ENCODE assay signal across 8 cellular contexts in the genomic region with DNA sequence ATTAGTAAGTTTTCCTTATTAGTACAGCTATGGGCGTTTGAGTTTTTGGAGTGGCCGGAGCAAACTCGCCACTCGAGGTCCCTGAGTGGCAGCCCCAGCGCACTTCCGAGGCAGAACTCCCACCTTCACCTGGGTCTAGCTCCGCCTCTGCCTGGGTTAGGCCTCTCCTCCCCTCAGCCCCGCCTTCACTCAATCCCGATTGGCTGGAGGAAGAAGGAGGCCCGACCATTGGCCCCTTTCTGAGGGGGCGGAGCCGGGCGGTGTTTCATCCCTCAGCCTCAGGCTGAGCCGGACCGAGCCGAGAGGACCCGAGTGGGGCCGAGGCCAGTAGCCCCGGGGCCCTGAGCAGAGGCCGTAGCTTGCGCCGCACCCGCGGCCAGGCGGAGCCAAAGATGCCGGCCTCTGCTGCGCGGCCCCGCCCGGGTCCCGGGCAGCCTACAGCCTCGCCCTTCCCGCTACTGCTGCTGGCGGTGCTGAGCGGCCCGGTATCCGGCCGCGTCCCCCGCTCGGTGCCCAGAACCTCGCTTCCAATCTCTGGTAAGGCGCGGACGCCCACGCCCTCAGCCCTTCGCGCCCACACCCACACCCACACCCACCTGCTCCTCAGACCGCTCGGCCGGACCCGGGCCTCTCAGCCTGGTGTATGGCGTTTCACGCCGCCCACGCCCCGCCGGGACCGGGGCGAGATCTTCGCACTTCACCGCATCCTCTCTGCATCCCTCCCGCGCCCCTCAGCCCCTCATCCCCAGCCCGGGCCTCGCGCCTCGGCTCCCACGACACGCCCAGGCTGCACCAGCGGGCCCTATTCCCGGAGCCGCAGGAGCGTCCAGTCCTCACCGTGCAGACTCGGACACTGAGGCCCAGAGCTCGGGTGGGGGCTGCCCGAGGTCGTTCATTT. TPM values are rescaled to one million over a fixed set of nuclear protein-coding genes. Genes with fewer than 3 reads are reported as not detected.
DNase-seq lines count a peak whose midpoint lies in the region; ATAC-seq lines count a peak whose summit lies in the region.

A gene with protein sequence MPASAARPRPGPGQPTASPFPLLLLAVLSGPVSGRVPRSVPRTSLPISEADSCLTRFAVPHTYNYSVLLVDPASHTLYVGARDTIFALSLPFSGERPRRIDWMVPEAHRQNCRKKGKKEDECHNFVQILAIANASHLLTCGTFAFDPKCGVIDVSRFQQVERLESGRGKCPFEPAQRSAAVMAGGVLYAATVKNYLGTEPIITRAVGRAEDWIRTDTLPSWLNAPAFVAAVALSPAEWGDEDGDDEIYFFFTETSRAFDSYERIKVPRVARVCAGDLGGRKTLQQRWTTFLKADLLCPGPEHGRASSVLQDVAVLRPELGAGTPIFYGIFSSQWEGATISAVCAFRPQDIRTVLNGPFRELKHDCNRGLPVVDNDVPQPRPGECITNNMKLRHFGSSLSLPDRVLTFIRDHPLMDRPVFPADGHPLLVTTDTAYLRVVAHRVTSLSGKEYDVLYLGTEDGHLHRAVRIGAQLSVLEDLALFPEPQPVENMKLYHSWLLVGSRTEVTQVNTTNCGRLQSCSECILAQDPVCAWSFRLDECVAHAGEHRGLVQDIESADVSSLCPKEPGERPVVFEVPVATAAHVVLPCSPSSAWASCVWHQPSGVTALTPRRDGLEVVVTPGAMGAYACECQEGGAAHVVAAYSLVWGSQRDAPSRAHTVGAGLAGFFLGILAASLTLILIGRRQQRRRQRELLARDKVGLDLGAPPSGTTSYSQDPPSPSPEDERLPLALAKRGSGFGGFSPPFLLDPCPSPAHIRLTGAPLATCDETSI (plus strand): TSS at position 263 of the 898 bp plus-strand sequence. CDS start 130 bp downstream, at position 393.

- H3K4me1 ChIP-seq in endocrine pancreas (ENCODE audit: control insufficient read depth, insufficient read depth, low read length) (no peaks in the 10 kb centered on the region), mesendoderm (ENCODE audit: control insufficient read depth, low read depth, low read length) (no peaks in the 10 kb centered on the region)

- H3K4ac ChIP-seq in mesendoderm (ENCODE audit: low read depth, low read length) = no peak within 1 kb of the TSS

- no peak within 1 kb of the TSS for H2BK15ac ChIP-seq in mesendoderm (replicated peaks; ENCODE audit: low read depth)

- H3K27me3 ChIP-seq in endocrine pancreas (ENCODE audit: control insufficient read depth, insufficient read depth, low read length) (no peaks in the 10 kb centered on the region), mesendoderm (ENCODE audit: insufficient read depth, low read length, poor library complexity) (peaks cover 12% of the 10 kb centered on the region)

- peak; percentile 99 for ATAC-seq in GM21360 (IDR thresholded peaks at IDR 0.05; ENCODE audit: unreplicated experiment)

- peak; percentile 99 for DNase-seq in COLO668 (lab: John Stamatoyannopoulos, UW; ENCODE audit: unreplicated experiment)
- peak; percentile 98 for DNase-seq in HT-29 (ENCODE audit: low spot score)
- DNase-seq in NK-92 treated with Interleukin-12 subunit alpha and Interleukin-12 subunit beta, amount 100 ng/mL, for 24 hours (lab: John Stamatoyannopoulos, UW) = peak; percentile 67
- DNase-seq in activated CD8-positive, alpha-beta memory T cell treated with anti-CD3 and anti-CD28 coated beads for 48 hours (ENCODE audit: low read depth in 2 of 3, low spot score in 2 of 3) = peak; percentile 81 to 88 (median 86)
- DNase-seq in mesendoderm = peak; percentile 99
- DNase-seq in stimulated activated CD8-positive, alpha-beta memory T cell treated with anti-CD3 and anti-CD28 coated beads, Interleukin-12 subunit alpha, Interleukin-12 subunit beta, amount 100 ng/mL, for 4 hours (ENCODE audit: low read depth) = peak; percentile 84

- peak within 1 kb of the TSS; percentile 89 for H3K56ac ChIP-seq in mesendoderm (ENCODE audit: low read length)

- H3K23ac ChIP-seq in mesendoderm (ENCODE audit: low read length) = peak within 1 kb of the TSS; percentile 80

- H3K9ac ChIP-seq in endocrine pancreas (ENCODE audit: control insufficient read depth, insufficient read depth, low read length) (peak within 1 kb of the TSS; percentile 89), mesendoderm (ENCODE audit: low read length) (peak within 1 kb of the TSS; percentile 81)

- H3K36me3 ChIP-seq in endocrine pancreas (ENCODE audit: control insufficient read depth, insufficient read depth, low read length) (no peaks in the 10 kb centered on the region), mesendoderm (ENCODE audit: control insufficient read depth, insufficient read depth, low read length) (no peaks in the 10 kb centered on the region)

- H3K79me2 ChIP-seq in mesendoderm (ENCODE audit: control insufficient read depth, insufficient read depth, low read length) = no peaks in the 10 kb centered on the region

- H2BK5ac ChIP-seq in mesendoderm (ENCODE audit: low read length) = no peak within 1 kb of the TSS

- H3K4me2 ChIP-seq in mesendoderm (ENCODE audit: low read length) = peak within 1 kb of the TSS; percentile 83

- no peaks in the 10 kb centered on the region for H3K9me3 ChIP-seq in endocrine pancreas (ENCODE audit: control insufficient read depth, low read length)

- no peaks in the 10 kb centered on the region for H3K79me1 ChIP-seq in mesendoderm (ENCODE audit: low read length)

- no peak within 1 kb of the TSS for H4K5ac ChIP-seq in mesendoderm (ENCODE audit: low read length)

- no peak within 1 kb of the TSS for H3K27ac ChIP-seq in mesendoderm (ENCODE audit: low read depth, low read length)

- peak within 1 kb of the TSS; percentile 67 for H4K8ac ChIP-seq in mesendoderm (ENCODE audit: low read depth, low read length)

- peak within 1 kb of the TSS; percentile 50 for H3K4me3 ChIP-seq in endocrine pancreas (ENCODE audit: control insufficient read depth, insufficient read depth, low read length)
- peak within 1 kb of the TSS; percentile 63 for H3K4me3 ChIP-seq in mesendoderm (ENCODE audit: low read length)

- H3K18ac ChIP-seq in mesendoderm (ENCODE audit: low read length) = no peak within 1 kb of the TSS

- WGBS in mesendoderm (ENCODE audit: extremely low coverage, insufficient coverage, low lambda C conversion rate) = no CpG with 5 or more reads among the region's 79 CpGs

- no peak within 1 kb of the TSS for H2AK5ac ChIP-seq in mesendoderm (ENCODE audit: low read length)

- no peak within 1 kb of the TSS for H2BK120ac ChIP-seq in mesendoderm (ENCODE audit: low read depth, low read length)

RNA-seq across cellular contexts. Expression of the gene that starts here (rescaled TPM):
- total RNA-seq in HT-29 (2014; rRNA removed; shearing (Covaris generic)) = 0.76 and 2.5 TPM in 2 replicates
- 1.0 TPM for polyA plus RNA-seq in mesendoderm (2013, experiment 1 of 2)
- polyA plus RNA-seq in mesendoderm (2013, experiment 2 of 2) = 1.4 TPM
